ENCODE assay signal across 19 cellular contexts in genomic region chr10:72077275-72077990, GRCh38. TPM values are rescaled to one million over a fixed set of nuclear protein-coding genes. Genes with fewer than 3 reads are reported as not detected.
DNase-seq lines count a peak whose midpoint lies in the region; ATAC-seq and TF ChIP-seq lines count a peak whose summit lies in the region.
"Had no signal": no experiment of that assay in that cellular context is flagged by ENCODE, and none has a peak within 500 bp of the region (broad histone marks: within the 10 kb centered on the region; RNA-seq: fewer than 3 reads in every experiment).

No MANE protein-coding gene starts in this region.

- POLR2A ChIA-PET in HEK293 (lab: Yijun Ruan, JAX), result no interaction called here

- no peaks in the 10 kb centered on the region for H3K9me3 Mint-ChIP-seq in activated naive CD4-positive, alpha-beta T cell treated with anti-CD3 and anti-CD28 coated beads for 36 hours
- H3K9me3 Mint-ChIP-seq in activated naive CD4-positive, alpha-beta T cell treated with anti-CD3 and anti-CD28 coated beads, Interleukin-2, amount 50 U/mL, for 72 hours, result no peaks in the 10 kb centered on the region
- no peaks in the 10 kb centered on the region for H3K9me3 Mint-ChIP-seq in central memory CD8-positive, alpha-beta T cell
- H3K9me3 Mint-ChIP-seq in stimulated activated effector memory CD8-positive, alpha-beta T cell treated with anti-CD3 and anti-CD28 coated beads, Interleukin-12 subunit alpha, Interleukin-12 subunit beta, amount 100 ng/mL, for 72 hours, result no peaks in the 10 kb centered on the region

- H3K36me3 Mint-ChIP-seq in activated naive CD4-positive, alpha-beta T cell treated with anti-CD3 and anti-CD28 coated beads for 36 hours (ENCODE audit: low read depth), result peaks cover 32% of the 10 kb centered on the region
- peaks cover 3 to 47% of the 10 kb centered on the region in 2 donors for H3K36me3 Mint-ChIP-seq in activated naive CD4-positive, alpha-beta T cell treated with anti-CD3 and anti-CD28 coated beads, Interleukin-2, amount 50 U/mL, for 72 hours
- H3K36me3 Mint-ChIP-seq in central memory CD8-positive, alpha-beta T cell (ENCODE audit: insufficient read depth), result peaks cover 65% of the 10 kb centered on the region
- H3K36me3 Mint-ChIP-seq in stimulated activated effector memory CD8-positive, alpha-beta T cell treated with anti-CD3 and anti-CD28 coated beads, Interleukin-12 subunit alpha, Interleukin-12 subunit beta, amount 100 ng/mL, for 72 hours, result peaks cover 18% of the 10 kb centered on the region

- H3K4me1 Mint-ChIP-seq in activated naive CD4-positive, alpha-beta T cell treated with anti-CD3 and anti-CD28 coated beads for 36 hours (ENCODE audit: low read depth), result peaks cover 88% of the 10 kb centered on the region
- peaks cover 84% of the 10 kb centered on the region for H3K4me1 Mint-ChIP-seq in central memory CD8-positive, alpha-beta T cell
- peaks cover 93% of the 10 kb centered on the region for H3K4me1 Mint-ChIP-seq in stimulated activated effector memory CD8-positive, alpha-beta T cell treated with anti-CD3 and anti-CD28 coated beads, Interleukin-12 subunit alpha, Interleukin-12 subunit beta, amount 100 ng/mL, for 72 hours

- intact Hi-C loops in activated naive CD4-positive, alpha-beta T cell treated with anti-CD3 and anti-CD28 coated beads for 36 hours (cut with micrococcal nuclease), result no loop called here

- peak overlapping the region; percentile 82 for H3K27ac Mint-ChIP-seq in activated naive CD4-positive, alpha-beta T cell treated with anti-CD3 and anti-CD28 coated beads for 36 hours
- peak overlapping the region in 1 of 2 donors; percentile 83 for H3K27ac Mint-ChIP-seq in activated naive CD4-positive, alpha-beta T cell treated with anti-CD3 and anti-CD28 coated beads, Interleukin-2, amount 50 U/mL, for 72 hours
- peak overlapping the region; percentile 90 for H3K27ac Mint-ChIP-seq in central memory CD8-positive, alpha-beta T cell (ENCODE audit: low read depth)
- H3K27ac Mint-ChIP-seq in stimulated activated effector memory CD8-positive, alpha-beta T cell treated with anti-CD3 and anti-CD28 coated beads, Interleukin-12 subunit alpha, Interleukin-12 subunit beta, amount 100 ng/mL, for 72 hours, result peak overlapping the region; percentile 90

- no peak for DNase-seq in activated naive CD4-positive, alpha-beta T cell treated with anti-CD3 and anti-CD28 coated beads for 36 hours
- DNase-seq in activated naive CD4-positive, alpha-beta T cell treated with anti-CD3 and anti-CD28 coated beads, Interleukin-2, amount 50 U/mL, for 72 hours (ENCODE audit: low spot score in 2 of 2), result no peak
- DNase-seq in central memory CD8-positive, alpha-beta T cell (ENCODE audit: low spot score in 2 of 2), result no peak
- DNase-seq in stimulated activated effector memory CD8-positive, alpha-beta T cell treated with anti-CD3 and anti-CD28 coated beads, Interleukin-12 subunit alpha, Interleukin-12 subunit beta, amount 100 ng/mL, for 72 hours (ENCODE audit: low spot score in 2 of 2), result no peak
- no peak for DNase-seq in NCI-H1930 (lab: John Stamatoyannopoulos, UW)
- no peak for DNase-seq in NCI-H2081 (lab: John Stamatoyannopoulos, UW)
- DNase-seq: activated CD8-positive, alpha-beta memory T cell treated with anti-CD3 and anti-CD28 coated beads, Interleukin-2, amount 50 U/mL, for 48 hours; caudate nucleus; effector CD4-positive, alpha-beta T cell; left ventricle myocardium inferior; NCI-H2029 treated with DMSO at 0.1 percent for 48 hours; NCI-H446 treated with DMSO at 0.1 percent for 48 hours; stimulated activated CD4-positive, alpha-beta T cell treated with anti-CD3 and anti-CD28 coated beads, Interleukin-2, amount 100 ng/mL, for 24 hours had no signal

- no peaks in the 10 kb centered on the region for H3K9me3 ChIP-seq in HEK293 (ENCODE audit: control insufficient read depth, insufficient read depth, low read depth, low read length)
- H3K9me3 ChIP-seq: left ventricle myocardium inferior had no signal

- H3K4me3 Mint-ChIP-seq in activated naive CD4-positive, alpha-beta T cell treated with anti-CD3 and anti-CD28 coated beads for 36 hours, result peak overlapping the region; percentile 11
- H3K4me3 Mint-ChIP-seq in central memory CD8-positive, alpha-beta T cell, result peak overlapping the region; percentile 61
- peak overlapping the region; percentile 29 for H3K4me3 Mint-ChIP-seq in stimulated activated effector memory CD8-positive, alpha-beta T cell treated with anti-CD3 and anti-CD28 coated beads, Interleukin-12 subunit alpha, Interleukin-12 subunit beta, amount 100 ng/mL, for 72 hours

- no peak overlapping the region for H3K27ac ChIP-seq in HEK293 (ENCODE audit: extremely low read depth, low read depth, low read length)
- H3K27ac ChIP-seq: left ventricle myocardium inferior, parathyroid adenoma had no signal

- H3K4me3 ChIP-seq in HEK293 (ENCODE audit: low read depth, low read length), result no peak overlapping the region
- H3K4me3 ChIP-seq: K562, left ventricle myocardium inferior had no signal

- no peaks in the 10 kb centered on the region for H3K36me3 ChIP-seq in HEK293 (ENCODE audit: control insufficient read depth in 2 of 2, insufficient read depth in 1 of 2, low read length in 2 of 2)
- H3K36me3 ChIP-seq: left ventricle myocardium inferior had no signal

- no peak for TF ChIP-seq CTCF in HEK293 (tag by site-specific recombination; IDR thresholded peaks at IDR 0.05)

- no peaks in the 10 kb centered on the region for H3K4me1 ChIP-seq in HEK293 (ENCODE audit: control insufficient read depth, insufficient read depth, low read length)
- H3K4me1 ChIP-seq: parathyroid adenoma had no signal

- CTCF ChIA-PET in activated naive CD4-positive, alpha-beta T cell treated with anti-CD3 and anti-CD28 coated beads for 36 hours (lab: Charles Lee), result interaction anchor here (1.2 to 3.2 kb wide), 3 partner anchors 28 to 145 kb away, joined by 3 to 12 read pairs (median 4); no protein-coding TSS in a partner anchor
- CTCF ChIA-PET in HEK293 (lab: Yijun Ruan, JAX), result interaction anchor here (0.9 to 1.0 kb wide), 2 partner anchors 11 to 13 kb away, joined by 3 to 4 read pairs; partner anchors contain the start of gene SPOCK2

- ATAC-seq in activated naive CD4-positive, alpha-beta T cell treated with anti-CD3 and anti-CD28 coated beads, Interleukin-2, amount 50 U/mL, for 72 hours, result no peak
- ATAC-seq in central memory CD8-positive, alpha-beta T cell (replicated peaks; ENCODE audit: extremely low read depth, poor library complexity, severe bottlenecking), result no peak
- ATAC-seq in stimulated activated effector memory CD8-positive, alpha-beta T cell treated with anti-CD3 and anti-CD28 coated beads, Interleukin-12 subunit alpha, Interleukin-12 subunit beta, amount 100 ng/mL, for 72 hours, result peak; percentile 24
- no peak for ATAC-seq in HG03571 (IDR thresholded peaks at IDR 0.05; ENCODE audit: unreplicated experiment)
- ATAC-seq: HCT116, K562, Right ventricle myocardium inferior had no signal

- no peaks in the 10 kb centered on the region for H3K27me3 Mint-ChIP-seq in activated naive CD4-positive, alpha-beta T cell treated with anti-CD3 and anti-CD28 coated beads for 36 hours (ENCODE audit: low read depth)
- no peaks in the 10 kb centered on the region for H3K27me3 Mint-ChIP-seq in central memory CD8-positive, alpha-beta T cell

TF ChIP-seq in HEK293, 187 proteins besides CTCF, POLR2A, EP300 and RAD21:
- TF ChIP-seq ZFP69B (tag by site-specific recombination; IDR thresholded peaks at IDR 0.05) (no peak), ZNF121 (tag by site-specific recombination; IDR thresholded peaks at IDR 0.05) (0 out of 2 replicates have a peak, but pooled peaks have one; percentile 18), EGR2 (tag by site-specific recombination; IDR thresholded peaks at IDR 0.05; ENCODE audit: low read depth) (no peak)

RNA-seq across cellular contexts. Expression of gene SPOCK2, which starts 10.9 kb away (rescaled TPM):
- 100 to 1,000 TPM; 205 to 208 TPM for total RNA-seq in activated naive CD4-positive, alpha-beta T cell treated with anti-CD3 and anti-CD28 coated beads for 36 hours
- total RNA-seq in activated naive CD4-positive, alpha-beta T cell treated with anti-CD3 and anti-CD28 coated beads, Interleukin-2, amount 50 U/mL, for 72 hours, result 100 to 1,000 TPM; 170 to 209 TPM

Comparison
In these comparisons a context has a peak if more than half of its experiments do, and no peak if none do; other contexts are left out.
1. H3K4me3 Mint-ChIP-seq: peak in every context shown above with its lines; median percentile 61 in central memory CD8-positive, alpha-beta T cell; 29 in stimulated activated effector memory CD8-positive, alpha-beta T cell treated with anti-CD3 and anti-CD28 coated beads, Interleukin-12 subunit alpha, Interleukin-12 subunit beta, amount 100 ng/mL, for 72 hours; 11 in activated naive CD4-positive, alpha-beta T cell treated with anti-CD3 and anti-CD28 coated beads for 36 hours.